In genomic region chr2:77579076-77579769, GRCh38 we compare ENCODE assay signal across 30 cellular contexts. TPM values are rescaled to one million over a fixed set of nuclear protein-coding genes. Genes with fewer than 3 reads are reported as not detected.
"Had no signal": no experiment of that assay in that cellular context is flagged by ENCODE, and none has a peak within 500 bp of the region (broad histone marks: within the 10 kb centered on the region; RNA-seq: fewer than 3 reads in every experiment).

No MANE protein-coding gene starts in this region.

- H3K4me3 ChIP-seq: ascending aorta, body of pancreas, MG63, SJSA1 had no signal

- H3K27ac Mint-ChIP-seq: activated B cell treated with CpG ODN at 0.5 μM for 24 hours; activated CD4-positive, alpha-beta T cell treated with anti-CD3 and anti-CD28 coated beads, Interleukin-2, amount 10 ng/mL, durations not matched to agents 24 days and 14 days; activated CD8-positive, alpha-beta memory T cell treated with anti-CD3 and anti-CD28 coated beads, Interleukin-2, amount 10 ng/mL, durations not matched to agents 7 days and 5 days; activated naive CD4-positive, alpha-beta T cell treated with anti-CD3 and anti-CD28 coated beads, Interleukin-2, amount 50 U/mL, for 72 hours; activated naive CD8-positive, alpha-beta T cell treated with anti-CD3 and anti-CD28 coated beads, Interleukin-2, amount 50 U/mL, for 24 hours; T-helper 1 cell treated with Interleukin-12 subunit alpha and Interleukin-12 subunit beta and Interleukin-4 antibody, amounts not matched to agents 30 μg/mL and 1 μg/mL, for 36 hours had no signal

- H3K4me3 Mint-ChIP-seq: activated B cell treated with CpG ODN at 0.5 μM for 24 hours; activated CD4-positive, alpha-beta T cell treated with anti-CD3 and anti-CD28 coated beads, Interleukin-2, amount 10 ng/mL, durations not matched to agents 24 days and 14 days; activated CD8-positive, alpha-beta memory T cell treated with anti-CD3 and anti-CD28 coated beads, Interleukin-2, amount 10 ng/mL, durations not matched to agents 7 days and 5 days; activated naive CD8-positive, alpha-beta T cell treated with anti-CD3 and anti-CD28 coated beads, Interleukin-2, amount 50 U/mL, for 24 hours; activated T-cell treated with anti-CD3 and anti-CD28 coated beads, Interleukin-2, amount 50 U/mL, for 4 hours; T-helper 1 cell treated with Interleukin-12 subunit alpha and Interleukin-12 subunit beta and Interleukin-4 antibody, amounts not matched to agents 30 μg/mL and 1 μg/mL, for 36 hours had no signal

- H3K36me3 ChIP-seq: ascending aorta, MG63, SJSA1 had no signal

- H3K27me3 ChIP-seq: ascending aorta, body of pancreas, MG63, SJSA1 had no signal

- DNase-seq: activated B cell treated with CpG ODN at 0.5 μM for 24 hours; activated CD4-positive, alpha-beta T cell treated with anti-CD3 and anti-CD28 coated beads for 1 hour; activated CD4-positive, alpha-beta T cell treated with anti-CD3 and anti-CD28 coated beads, Interleukin-2, amount 10 ng/mL, durations not matched to agents 24 days and 14 days; activated CD4-positive, alpha-beta T cell treated with anti-CD3 and anti-CD28 coated beads, Interleukin-2, amount 50 U/mL, for 48 hours; activated CD8-positive, alpha-beta memory T cell treated with anti-CD3 and anti-CD28 coated beads, Interleukin-2, amount 10 ng/mL, durations not matched to agents 7 days and 5 days; activated effector memory CD4-positive, alpha-beta T cell treated with anti-CD3 and anti-CD28 coated beads, Interleukin-2, amount 50 U/mL, for 16 hours; activated naive CD4-positive, alpha-beta T cell treated with Interleukin-2 at 50 U/mL for 16 hours; activated naive CD8-positive, alpha-beta T cell treated with anti-CD3 and anti-CD28 coated beads, Interleukin-2, amount 50 U/mL, for 24 hours; activated T-cell treated with anti-CD3 and anti-CD28 coated beads, Interleukin-2, amount 50 U/mL, for 4 hours; amniotic stem cell; body of pancreas; central memory CD4-positive, alpha-beta T cell; MG63; NCI-H1105; NCI-H1436; NCI-H1694 treated with DMSO at 0.1 percent for 48 hours; NCI-H2029 treated with DMSO at 0.1 percent for 48 hours; NCI-H345; NCI-H510A treated with DMSO at 0.1 percent for 48 hours; NCI-H69; NK-92 treated with Interleukin-12 subunit alpha and Interleukin-12 subunit beta, amount 100 ng/mL, for 24 hours; Right ventricle myocardium superior had no signal

- H3K9me3 ChIP-seq: ascending aorta, body of pancreas, MG63, SJSA1 had no signal

- H3K4me1 ChIP-seq: ascending aorta, body of pancreas, SJSA1 had no signal

- H3K27ac ChIP-seq: ascending aorta, body of pancreas, KMS-11, RWPE1, SJSA1 had no signal

- H3K27me3 Mint-ChIP-seq: activated B cell treated with CpG ODN at 0.5 μM for 24 hours; activated CD4-positive, alpha-beta T cell treated with anti-CD3 and anti-CD28 coated beads, Interleukin-2, amount 10 ng/mL, durations not matched to agents 24 days and 14 days; activated CD8-positive, alpha-beta memory T cell treated with anti-CD3 and anti-CD28 coated beads, Interleukin-2, amount 10 ng/mL, durations not matched to agents 7 days and 5 days; activated naive CD8-positive, alpha-beta T cell treated with anti-CD3 and anti-CD28 coated beads, Interleukin-2, amount 50 U/mL, for 24 hours had no signal

- H3K9me3 Mint-ChIP-seq: activated CD4-positive, alpha-beta T cell treated with anti-CD3 and anti-CD28 coated beads, Interleukin-2, amount 10 ng/mL, durations not matched to agents 24 days and 14 days had no signal

- H3K36me3 Mint-ChIP-seq: activated CD8-positive, alpha-beta memory T cell treated with anti-CD3 and anti-CD28 coated beads, Interleukin-2, amount 10 ng/mL, durations not matched to agents 7 days and 5 days; activated naive CD4-positive, alpha-beta T cell treated with anti-CD3 and anti-CD28 coated beads, Interleukin-2, amount 50 U/mL, for 72 hours had no signal

- H3K4me1 Mint-ChIP-seq: activated B cell treated with CpG ODN at 0.5 μM for 24 hours; activated CD4-positive, alpha-beta T cell treated with anti-CD3 and anti-CD28 coated beads, Interleukin-2, amount 10 ng/mL, durations not matched to agents 24 days and 14 days; activated CD8-positive, alpha-beta memory T cell treated with anti-CD3 and anti-CD28 coated beads, Interleukin-2, amount 10 ng/mL, durations not matched to agents 7 days and 5 days; activated naive CD8-positive, alpha-beta T cell treated with anti-CD3 and anti-CD28 coated beads, Interleukin-2, amount 50 U/mL, for 24 hours had no signal

- ATAC-seq: activated CD8-positive, alpha-beta memory T cell treated with anti-CD3 and anti-CD28 coated beads, Interleukin-2, amount 10 ng/mL, durations not matched to agents 7 days and 5 days; activated naive CD4-positive, alpha-beta T cell treated with anti-CD3 and anti-CD28 coated beads, Interleukin-2, amount 50 U/mL, for 72 hours; activated naive CD8-positive, alpha-beta T cell treated with anti-CD3 and anti-CD28 coated beads, Interleukin-2, amount 50 U/mL, for 24 hours; activated T-cell treated with anti-CD3 and anti-CD28 coated beads, Interleukin-2, amount 50 U/mL, for 4 hours; body of pancreas; Panc1 had no signal

RNA-seq across cellular contexts. Expression of gene LRRTM4, which starts 57.0 kb away (rescaled TPM):
- total RNA-seq: activated B cell treated with CpG ODN at 0.5 μM for 24 hours; activated CD4-positive, alpha-beta T cell treated with anti-CD3 and anti-CD28 coated beads, Interleukin-2, amount 10 ng/mL, durations not matched to agents 24 days and 14 days; activated CD8-positive, alpha-beta memory T cell treated with anti-CD3 and anti-CD28 coated beads, Interleukin-2, amount 10 ng/mL, durations not matched to agents 7 days and 5 days; activated naive CD4-positive, alpha-beta T cell treated with anti-CD3 and anti-CD28 coated beads, Interleukin-2, amount 50 U/mL, for 72 hours; activated T-cell treated with anti-CD3 and anti-CD28 coated beads, Interleukin-2, amount 50 U/mL, for 4 hours; ascending aorta; bronchial epithelial cell; SJSA1 had no signal
